Comparison of ENCODE assay signal across 1 cellular context in the genomic region with DNA sequence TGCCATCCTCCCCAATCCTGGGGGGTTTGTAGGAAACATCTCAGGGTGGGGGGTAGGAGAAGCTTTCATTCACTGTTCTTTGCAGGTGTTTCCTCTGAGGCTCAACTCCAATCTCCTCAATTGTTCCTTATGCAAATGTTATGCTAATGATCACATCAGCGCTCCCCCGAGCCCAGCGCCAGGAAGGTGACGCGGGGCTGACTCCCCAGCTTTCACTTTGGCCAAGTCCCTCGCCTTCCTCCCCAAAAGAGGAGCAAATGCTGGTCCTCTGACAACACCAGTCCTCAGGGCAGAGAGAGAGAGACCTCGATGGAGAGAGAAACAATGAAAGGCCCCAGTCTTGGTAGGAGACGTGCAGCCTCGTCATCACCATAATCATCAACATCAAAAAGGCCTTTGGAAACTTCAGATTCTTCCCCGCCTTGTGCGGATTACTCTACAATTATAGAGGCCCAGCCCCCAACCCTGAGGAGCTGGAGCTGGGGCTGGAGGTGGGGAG.
A peak's percentile ranks its signal among the peaks of the same experiment; 100 is the strongest.
TF ChIP-seq lines count a peak whose summit lies in the region.

No MANE protein-coding gene starts in this region.

TF ChIP-seq in GM23338, 12 proteins besides CTCF, POLR2A, EP300 and RAD21 (continued from another document):
- TF ChIP-seq POLR2AphosphoS5 (IDR thresholded peaks at IDR 0.05; ENCODE audit: low read depth) (peak; percentile 52), ZNF114 (CRISPR knock-in tag; IDR thresholded peaks at IDR 0.05) (no peak), JUNB (IDR thresholded peaks at IDR 0.05; ENCODE audit: unreplicated experiment) (no peak), EZH2 (IDR thresholded peaks at IDR 0.05; ENCODE audit: low read depth, unreplicated experiment) (no peak), EZH2phosphoT487 (IDR thresholded peaks at IDR 0.05; ENCODE audit: unreplicated experiment) (no peak), STAT1 (IDR thresholded peaks at IDR 0.05; ENCODE audit: unreplicated experiment) (no peak), NANOG (IDR thresholded peaks at IDR 0.05; ENCODE audit: borderline replicate concordance) (peak; percentile 32; the same call in 1 of the 2 replicates)
- TF ChIP-seq, protein P1, sequence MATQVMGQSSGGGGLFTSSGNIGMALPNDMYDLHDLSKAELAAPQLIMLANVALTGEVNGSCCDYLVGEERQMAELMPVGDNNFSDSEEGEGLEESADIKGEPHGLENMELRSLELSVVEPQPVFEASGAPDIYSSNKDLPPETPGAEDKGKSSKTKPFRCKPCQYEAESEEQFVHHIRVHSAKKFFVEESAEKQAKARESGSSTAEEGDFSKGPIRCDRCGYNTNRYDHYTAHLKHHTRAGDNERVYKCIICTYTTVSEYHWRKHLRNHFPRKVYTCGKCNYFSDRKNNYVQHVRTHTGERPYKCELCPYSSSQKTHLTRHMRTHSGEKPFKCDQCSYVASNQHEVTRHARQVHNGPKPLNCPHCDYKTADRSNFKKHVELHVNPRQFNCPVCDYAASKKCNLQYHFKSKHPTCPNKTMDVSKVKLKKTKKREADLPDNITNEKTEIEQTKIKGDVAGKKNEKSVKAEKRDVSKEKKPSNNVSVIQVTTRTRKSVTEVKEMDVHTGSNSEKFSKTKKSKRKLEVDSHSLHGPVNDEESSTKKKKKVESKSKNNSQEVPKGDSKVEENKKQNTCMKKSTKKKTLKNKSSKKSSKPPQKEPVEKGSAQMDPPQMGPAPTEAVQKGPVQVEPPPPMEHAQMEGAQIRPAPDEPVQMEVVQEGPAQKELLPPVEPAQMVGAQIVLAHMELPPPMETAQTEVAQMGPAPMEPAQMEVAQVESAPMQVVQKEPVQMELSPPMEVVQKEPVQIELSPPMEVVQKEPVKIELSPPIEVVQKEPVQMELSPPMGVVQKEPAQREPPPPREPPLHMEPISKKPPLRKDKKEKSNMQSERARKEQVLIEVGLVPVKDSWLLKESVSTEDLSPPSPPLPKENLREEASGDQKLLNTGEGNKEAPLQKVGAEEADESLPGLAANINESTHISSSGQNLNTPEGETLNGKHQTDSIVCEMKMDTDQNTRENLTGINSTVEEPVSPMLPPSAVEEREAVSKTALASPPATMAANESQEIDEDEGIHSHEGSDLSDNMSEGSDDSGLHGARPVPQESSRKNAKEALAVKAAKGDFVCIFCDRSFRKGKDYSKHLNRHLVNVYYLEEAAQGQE (IDR thresholded peaks at IDR 0.05; ENCODE audit: unreplicated experiment): no peak
